In genomic region chr1:77219166-77219887, GRCh38 we compare ENCODE assay signal across 8 cellular contexts. TPM values are rescaled to one million over a fixed set of nuclear protein-coding genes. Genes with fewer than 3 reads are reported as not detected.
A peak's percentile ranks its signal among the peaks of the same experiment; 100 is the strongest.
DNase-seq lines count a peak whose midpoint lies in the region; ATAC-seq and TF ChIP-seq lines count a peak whose summit lies in the region.

PIGK (minus strand) TSS chr1:77219430; CDS start chr1:77219402, 28 bp downstream.

- TF ChIP-seq CTCF in RWPE2 (IDR thresholded peaks at IDR 0.05; ENCODE audit: poor library complexity, severe bottlenecking), result no peak
- no peak for TF ChIP-seq CTCF in fibroblast of the aortic adventitia (IDR thresholded peaks at IDR 0.05; ENCODE audit: insufficient read depth, low read length)
- no peak for TF ChIP-seq CTCF in nephron (IDR thresholded peaks at IDR 0.05; ENCODE audit: unreplicated experiment in 3 of 3)

- peaks cover 11% of the 10 kb centered on the region; the same call in 1 of the 2 replicates for H3K36me3 ChIP-seq in RWPE2 (ENCODE audit: low read depth)

- H3K27me3 Mint-ChIP-seq in nephron (ENCODE audit: low read depth), result no peaks in the 10 kb centered on the region
- no peaks in the 10 kb centered on the region for H3K27me3 Mint-ChIP-seq in stimulated activated naive CD8-positive, alpha-beta T cell treated with anti-CD3 and anti-CD28 coated beads, Interleukin-15, Interleukin-2, amounts not matched to agents 100 ng/mL and 50 ng/mL, for 24 hours

- no peaks in the 10 kb centered on the region for H3K9me3 Mint-ChIP-seq in nephron
- no peaks in the 10 kb centered on the region for H3K9me3 Mint-ChIP-seq in stimulated activated naive CD8-positive, alpha-beta T cell treated with anti-CD3 and anti-CD28 coated beads, Interleukin-15, Interleukin-2, amounts not matched to agents 100 ng/mL and 50 ng/mL, for 24 hours

- ATAC-seq in RWPE2 (ENCODE audit: low read depth), result peak; percentile 87

- H3K4me1 Mint-ChIP-seq in nephron, result peaks cover 26% of the 10 kb centered on the region
- H3K4me1 Mint-ChIP-seq in stimulated activated naive CD8-positive, alpha-beta T cell treated with anti-CD3 and anti-CD28 coated beads, Interleukin-15, Interleukin-2, amounts not matched to agents 100 ng/mL and 50 ng/mL, for 24 hours (ENCODE audit: low read depth), result peaks cover 43% of the 10 kb centered on the region

- peak within 1 kb of the TSS; percentile 54 for H3K27ac ChIP-seq in RWPE2 (ENCODE audit: poor library complexity, severe bottlenecking)

- peak within 1 kb of the TSS; percentile 96 to 99 (median 97) for H3K27ac Mint-ChIP-seq in nephron
- H3K27ac Mint-ChIP-seq in stimulated activated naive CD8-positive, alpha-beta T cell treated with anti-CD3 and anti-CD28 coated beads, Interleukin-15, Interleukin-2, amounts not matched to agents 100 ng/mL and 50 ng/mL, for 24 hours, result peak within 1 kb of the TSS; percentile 90

- H3K4me3 ChIP-seq in RWPE2 (ENCODE audit: severe bottlenecking), result peak within 1 kb of the TSS; percentile 65
- peak within 1 kb of the TSS; percentile 89 for H3K4me3 ChIP-seq in fibroblast of the aortic adventitia (ENCODE audit: low read depth, low read length)

- no peaks in the 10 kb centered on the region for H3K27me3 ChIP-seq in RWPE2 (ENCODE audit: insufficient read depth, poor library complexity, severe bottlenecking)

- H3K4me3 Mint-ChIP-seq in nephron, result peak within 1 kb of the TSS; percentile 93 to 99 (median 99)
- H3K4me3 Mint-ChIP-seq in stimulated activated naive CD8-positive, alpha-beta T cell treated with anti-CD3 and anti-CD28 coated beads, Interleukin-15, Interleukin-2, amounts not matched to agents 100 ng/mL and 50 ng/mL, for 24 hours, result peak within 1 kb of the TSS; percentile 95

- H3K36me3 Mint-ChIP-seq in nephron (ENCODE audit: low read depth), result peaks cover 27% of the 10 kb centered on the region
- peaks cover 23% of the 10 kb centered on the region for H3K36me3 Mint-ChIP-seq in stimulated activated naive CD8-positive, alpha-beta T cell treated with anti-CD3 and anti-CD28 coated beads, Interleukin-15, Interleukin-2, amounts not matched to agents 100 ng/mL and 50 ng/mL, for 24 hours (ENCODE audit: low read depth)

- DNase-seq in ELF-1 (ENCODE audit: low read depth, low spot score), result peak; percentile 92
- DNase-seq in H4 (ENCODE audit: low spot score), result peak; percentile 76
- peak; percentile 92 for DNase-seq in LoVo (ENCODE audit: low spot score)
- DNase-seq in RWPE2 (ENCODE audit: low spot score), result peak; percentile 86
- peak; percentile 95 for DNase-seq in activated effector memory CD4-positive, alpha-beta T cell treated with anti-CD3 and anti-CD28 coated beads, Interleukin-2, amount 50 U/mL, for 16 hours
- peak; percentile 81 for DNase-seq in fibroblast of the aortic adventitia (ENCODE audit: low read depth)

- H3K4me1 ChIP-seq in RWPE2 (ENCODE audit: insufficient read depth, poor library complexity, severe bottlenecking), result peaks cover 11% of the 10 kb centered on the region

- no peaks in the 10 kb centered on the region for H3K9me3 ChIP-seq in RWPE2 (ENCODE audit: severe bottlenecking)

RNA-seq across cellular contexts. Expression of gene PIGK, which starts in this region (rescaled TPM):
- total RNA-seq in H4 (2014; rRNA removed; shearing (Covaris generic)), result 45.9 and 62.9 TPM in 2 replicates
- 20.0 and 34.3 TPM in 2 replicates for total RNA-seq in fibroblast of the aortic adventitia (ENCODE audit: low replicate concordance)

Comparison
In these comparisons a context has a peak if more than half of its experiments do, and no peak if none do; other contexts are left out.
1. Peak in every context shown above with its lines: DNase-seq, ATAC-seq, H3K4me3 ChIP-seq and H3K27ac ChIP-seq.